In genomic region chr4:95251568-95251967, GRCh38 we compare ENCODE assay signal across 16 cellular contexts.
DNase-seq lines count a peak whose midpoint lies in the region; ATAC-seq and TF ChIP-seq lines count a peak whose summit lies in the region.
"Had no signal": no experiment of that assay in that cellular context is flagged by ENCODE, and none has a peak within 500 bp of the region (broad histone marks: within the 10 kb centered on the region; RNA-seq: fewer than 3 reads in every experiment).

No MANE protein-coding gene starts in this region.

- H3K27ac ChIP-seq in VCaP (peak overlapping the region; percentile 71), left lung (no peak overlapping the region), thyroid gland (peak overlapping the region in 2 of 3 donors; percentile 4 to 24)
- H3K27ac ChIP-seq: A549, C4-2B had no signal

- H3K4me1 ChIP-seq in left lung (no peaks in the 10 kb centered on the region), thyroid gland (peaks cover 11 to 16% of the 10 kb centered on the region in 2 donors)
- H3K4me1 ChIP-seq: BE2C had no signal

- TF ChIP-seq EP300 in Ishikawa (IDR thresholded peaks at IDR 0.05; ENCODE audit: borderline replicate concordance): no peak

- no peaks in the 10 kb centered on the region for H3K27me3 Mint-ChIP-seq in activated CD8-positive, alpha-beta memory T cell treated with anti-CD3 and anti-CD28 coated beads, Interleukin-2, amount 10 ng/mL, durations not matched to agents 7 days and 5 days
- H3K27me3 Mint-ChIP-seq: CD4-positive, alpha-beta memory T cell had no signal

- no peaks in the 10 kb centered on the region for H3K9me3 Mint-ChIP-seq in activated CD8-positive, alpha-beta memory T cell treated with anti-CD3 and anti-CD28 coated beads, Interleukin-2, amount 10 ng/mL, durations not matched to agents 7 days and 5 days (ENCODE audit: low read depth)
- H3K9me3 Mint-ChIP-seq: CD4-positive, alpha-beta memory T cell; GM23338 had no signal

- DNase-seq in left lung (no peak), thyroid gland (no peak)
- no peak for DNase-seq in activated CD8-positive, alpha-beta memory T cell treated with anti-CD3 and anti-CD28 coated beads, Interleukin-2, amount 10 ng/mL, durations not matched to agents 7 days and 5 days
- DNase-seq: BE2C; CD4-positive, alpha-beta memory T cell; DMS153; DMS79 treated with DMSO at 0.1 percent for 48 hours; EL; H7 had no signal

- intact Hi-C loops in left lung (cut with DNase I) (no loop called here), thyroid gland (cut with DNase I) (no loop called here)

- H3K4me3 ChIP-seq in left lung (no peak overlapping the region), thyroid gland (replicated peaks in 1 of 3) (no peak overlapping the region)
- H3K4me3 ChIP-seq: A549, GM23338 had no signal

- no peak overlapping the region for H3K27ac Mint-ChIP-seq in activated CD8-positive, alpha-beta memory T cell treated with anti-CD3 and anti-CD28 coated beads, Interleukin-2, amount 10 ng/mL, durations not matched to agents 7 days and 5 days
- H3K27ac Mint-ChIP-seq: CD4-positive, alpha-beta memory T cell; GM23338 had no signal

- CTCF ChIA-PET in activated CD8-positive, alpha-beta memory T cell treated with anti-CD3 and anti-CD28 coated beads, Interleukin-2, amount 10 ng/mL, durations not matched to agents 7 days and 5 days (lab: Charles Lee): no interaction called here

- no peak for TF ChIP-seq RAD21 in Ishikawa (IDR thresholded peaks at IDR 0.05; ENCODE audit: low read depth)

- peaks cover 11% of the 10 kb centered on the region for H3K4me1 Mint-ChIP-seq in activated CD8-positive, alpha-beta memory T cell treated with anti-CD3 and anti-CD28 coated beads, Interleukin-2, amount 10 ng/mL, durations not matched to agents 7 days and 5 days
- H3K4me1 Mint-ChIP-seq: CD4-positive, alpha-beta memory T cell had no signal

- H3K36me3 ChIP-seq in left lung (no peaks in the 10 kb centered on the region), thyroid gland (no peaks in the 10 kb centered on the region)

- peak; percentile 65 for ATAC-seq in left lung
- ATAC-seq in activated CD8-positive, alpha-beta memory T cell treated with anti-CD3 and anti-CD28 coated beads, Interleukin-2, amount 10 ng/mL, durations not matched to agents 7 days and 5 days: no peak
- ATAC-seq in HG03571 (IDR thresholded peaks at IDR 0.05; ENCODE audit: unreplicated experiment): no peak
- ATAC-seq in GM19035 (IDR thresholded peaks at IDR 0.05; ENCODE audit: unreplicated experiment): no peak
- ATAC-seq: A549, GM23338 had no signal

- WGBS in thyroid gland, 2 donors: 57 to 58% methylated on average over 2 of the region's 2 CpGs

- H3K9me3 ChIP-seq in left lung (no peaks in the 10 kb centered on the region), thyroid gland (no peaks in the 10 kb centered on the region)
- H3K9me3 ChIP-seq: A549 had no signal

- TF ChIP-seq CTCF in VCaP (conservative IDR thresholded peaks at IDR 0.05) (no peak), left lung (IDR thresholded peaks at IDR 0.05) (no peak), thyroid gland (IDR thresholded peaks at IDR 0.05) (no peak)

- no peak overlapping the region for H3K4me3 Mint-ChIP-seq in activated CD8-positive, alpha-beta memory T cell treated with anti-CD3 and anti-CD28 coated beads, Interleukin-2, amount 10 ng/mL, durations not matched to agents 7 days and 5 days
- H3K4me3 Mint-ChIP-seq: CD4-positive, alpha-beta memory T cell; GM23338 had no signal

- no peaks in the 10 kb centered on the region for H3K36me3 Mint-ChIP-seq in activated CD8-positive, alpha-beta memory T cell treated with anti-CD3 and anti-CD28 coated beads, Interleukin-2, amount 10 ng/mL, durations not matched to agents 7 days and 5 days
- H3K36me3 Mint-ChIP-seq: CD4-positive, alpha-beta memory T cell had no signal

- no peak for TF ChIP-seq POLR2A in thyroid gland (IDR thresholded peaks at IDR 0.05)

- H3K27me3 ChIP-seq in left lung (no peaks in the 10 kb centered on the region), thyroid gland (no peaks in the 10 kb centered on the region)
- H3K27me3 ChIP-seq: BE2C had no signal

TF ChIP-seq in Ishikawa, 13 proteins besides CTCF, POLR2A, EP300 and RAD21:
- no peak for TF ChIP-seq TCF12 (IDR thresholded peaks at IDR 0.05; ENCODE audit: low read depth)
- peak; percentile 77 for TF ChIP-seq CEBPB (IDR thresholded peaks at IDR 0.05)
- TF ChIP-seq TAF1 (IDR thresholded peaks at IDR 0.05; ENCODE audit: low read depth): no peak
- no peak for TF ChIP-seq EGR1 (IDR thresholded peaks at IDR 0.05)
TF ChIP-seq in Ishikawa: peak in this region for 1.

Comparison
In these comparisons a context has a peak if more than half of its experiments do, and no peak if none do; other contexts are left out.
1. H3K27ac ChIP-seq: peak in VCaP (single experiment) and thyroid gland (2 of 3); none in left lung (0 of 2).